ENCODE assay signal across 1 cellular context in the genomic region with DNA sequence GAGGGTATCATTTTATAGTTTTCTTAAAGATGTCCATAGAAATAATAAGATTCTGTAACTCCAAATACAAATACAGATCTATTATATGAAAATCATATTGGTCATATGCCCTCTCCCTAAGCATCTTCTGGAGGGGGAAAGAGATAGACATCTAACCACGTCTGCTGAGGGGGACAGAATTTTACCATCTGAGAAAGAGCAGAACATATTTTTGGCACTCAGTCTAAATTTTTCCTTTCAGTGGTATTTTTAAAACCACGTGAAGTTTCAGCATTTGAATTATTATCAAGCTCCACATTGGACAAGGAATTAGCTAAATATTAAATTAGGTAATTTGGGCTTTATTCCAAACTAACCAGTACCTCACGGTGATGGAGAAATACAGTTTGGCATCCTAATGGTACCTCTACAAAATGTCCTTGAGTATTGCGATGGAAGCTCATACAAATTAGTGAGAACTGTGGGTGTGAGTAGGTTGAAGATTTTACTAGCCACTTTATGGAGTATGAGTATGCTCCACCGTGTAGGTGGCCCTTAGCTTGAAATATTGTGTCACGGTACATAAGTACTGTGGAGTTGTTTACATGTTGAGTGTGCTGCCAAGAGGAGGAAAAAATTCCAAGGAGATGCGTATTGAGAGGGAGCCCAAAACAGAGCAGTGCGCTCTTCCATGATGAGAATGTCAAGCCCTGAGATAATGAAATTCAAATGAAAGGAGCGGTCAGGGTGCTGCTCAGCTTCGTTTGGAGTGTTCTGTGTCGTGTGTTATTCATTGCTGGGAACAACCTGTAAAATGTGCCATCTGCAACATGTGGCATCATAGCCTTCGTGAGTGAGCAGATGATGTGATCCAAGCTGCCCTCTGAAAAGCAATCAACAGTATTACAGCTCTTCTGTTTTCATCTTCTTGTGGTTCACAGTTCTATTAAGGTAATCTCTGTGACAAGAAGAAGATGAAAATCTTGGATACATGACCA.
TF ChIP-seq lines count a peak whose summit lies in the region.

No MANE protein-coding gene starts in this region.

TF ChIP-seq in K562, 482 proteins besides CTCF, POLR2A, EP300 and RAD21:
- TF ChIP-seq, protein P1, sequence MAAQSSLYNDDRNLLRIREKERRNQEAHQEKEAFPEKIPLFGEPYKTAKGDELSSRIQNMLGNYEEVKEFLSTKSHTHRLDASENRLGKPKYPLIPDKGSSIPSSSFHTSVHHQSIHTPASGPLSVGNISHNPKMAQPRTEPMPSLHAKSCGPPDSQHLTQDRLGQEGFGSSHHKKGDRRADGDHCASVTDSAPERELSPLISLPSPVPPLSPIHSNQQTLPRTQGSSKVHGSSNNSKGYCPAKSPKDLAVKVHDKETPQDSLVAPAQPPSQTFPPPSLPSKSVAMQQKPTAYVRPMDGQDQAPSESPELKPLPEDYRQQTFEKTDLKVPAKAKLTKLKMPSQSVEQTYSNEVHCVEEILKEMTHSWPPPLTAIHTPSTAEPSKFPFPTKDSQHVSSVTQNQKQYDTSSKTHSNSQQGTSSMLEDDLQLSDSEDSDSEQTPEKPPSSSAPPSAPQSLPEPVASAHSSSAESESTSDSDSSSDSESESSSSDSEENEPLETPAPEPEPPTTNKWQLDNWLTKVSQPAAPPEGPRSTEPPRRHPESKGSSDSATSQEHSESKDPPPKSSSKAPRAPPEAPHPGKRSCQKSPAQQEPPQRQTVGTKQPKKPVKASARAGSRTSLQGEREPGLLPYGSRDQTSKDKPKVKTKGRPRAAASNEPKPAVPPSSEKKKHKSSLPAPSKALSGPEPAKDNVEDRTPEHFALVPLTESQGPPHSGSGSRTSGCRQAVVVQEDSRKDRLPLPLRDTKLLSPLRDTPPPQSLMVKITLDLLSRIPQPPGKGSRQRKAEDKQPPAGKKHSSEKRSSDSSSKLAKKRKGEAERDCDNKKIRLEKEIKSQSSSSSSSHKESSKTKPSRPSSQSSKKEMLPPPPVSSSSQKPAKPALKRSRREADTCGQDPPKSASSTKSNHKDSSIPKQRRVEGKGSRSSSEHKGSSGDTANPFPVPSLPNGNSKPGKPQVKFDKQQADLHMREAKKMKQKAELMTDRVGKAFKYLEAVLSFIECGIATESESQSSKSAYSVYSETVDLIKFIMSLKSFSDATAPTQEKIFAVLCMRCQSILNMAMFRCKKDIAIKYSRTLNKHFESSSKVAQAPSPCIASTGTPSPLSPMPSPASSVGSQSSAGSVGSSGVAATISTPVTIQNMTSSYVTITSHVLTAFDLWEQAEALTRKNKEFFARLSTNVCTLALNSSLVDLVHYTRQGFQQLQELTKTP (IDR thresholded peaks at IDR 0.05; ENCODE audit: low read depth in 1 of 2, partially characterized antibody in 2 of 2), result no peak
- TF ChIP-seq ZKSCAN1 (IDR thresholded peaks at IDR 0.05; ENCODE audit: low read depth, low read length), result no peak
- no peak for TF ChIP-seq ZFPM2 (CRISPR knock-in tag; IDR thresholded peaks at IDR 0.05)
- TF ChIP-seq, protein P2, sequence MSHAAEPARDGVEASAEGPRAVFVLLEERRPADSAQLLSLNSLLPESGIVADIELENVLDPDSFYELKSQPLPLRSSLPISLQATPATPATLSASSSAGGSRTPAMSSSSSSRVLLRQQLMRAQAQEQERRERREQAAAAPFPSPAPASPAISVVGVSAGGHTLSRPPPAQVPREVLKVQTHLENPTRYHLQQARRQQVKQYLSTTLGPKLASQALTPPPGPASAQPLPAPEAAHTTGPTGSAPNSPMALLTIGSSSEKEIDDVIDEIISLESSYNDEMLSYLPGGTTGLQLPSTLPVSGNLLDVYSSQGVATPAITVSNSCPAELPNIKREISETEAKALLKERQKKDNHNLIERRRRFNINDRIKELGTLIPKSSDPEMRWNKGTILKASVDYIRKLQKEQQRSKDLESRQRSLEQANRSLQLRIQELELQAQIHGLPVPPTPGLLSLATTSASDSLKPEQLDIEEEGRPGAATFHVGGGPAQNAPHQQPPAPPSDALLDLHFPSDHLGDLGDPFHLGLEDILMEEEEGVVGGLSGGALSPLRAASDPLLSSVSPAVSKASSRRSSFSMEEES (CRISPR knock-in tag; IDR thresholded peaks at IDR 0.05), result no peak
- TF ChIP-seq KLF6 (CRISPR knock-in tag; IDR thresholded peaks at IDR 0.05; ENCODE audit: borderline replicate concordance), result no peak
- no peak for TF ChIP-seq HMG20A (CRISPR knock-in tag; conservative IDR thresholded peaks at IDR 0.05)
- no peak for TF ChIP-seq ZNF444 (CRISPR knock-in tag; IDR thresholded peaks at IDR 0.05)
- TF ChIP-seq MIER1 (IDR thresholded peaks at IDR 0.05; ENCODE audit: low read depth), result no peak
- no peak for TF ChIP-seq KDM1A (IDR thresholded peaks at IDR 0.05)
- no peak for TF ChIP-seq RBM14 (IDR thresholded peaks at IDR 0.05; ENCODE audit: borderline replicate concordance, insufficient read depth, low read depth, low read length)
